Comparison of ENCODE assay signal across 9 cellular contexts in genomic region chr11:70696564-70696963, GRCh38.
"Had no signal": no experiment of that assay in that cellular context is flagged by ENCODE, and none has a peak within 500 bp of the region (broad histone marks: within the 10 kb centered on the region; RNA-seq: fewer than 3 reads in every experiment).

No MANE protein-coding gene starts in this region.

- FAIRE-seq: H1, H54, HepG2 had no signal

- H2AFZ ChIP-seq: GM23338 had no signal

- H3K4me2 ChIP-seq: GM23338 had no signal

- DNase-seq: H9, HCEC 1CT, HFFc6, KBM-7 had no signal

- H3K4me3 ChIP-seq: GM23338 had no signal

- H3K27ac ChIP-seq: HL-60 had no signal
